1 cellular context compared by ENCODE assay signal in genomic region chr6:68040780-68041179, GRCh38.
TF ChIP-seq lines count a peak whose summit lies in the region.

No MANE protein-coding gene starts in this region.

TF ChIP-seq in GM12878, 131 proteins besides CTCF, POLR2A, EP300 and RAD21 (continued from another document):
- TF ChIP-seq, protein P1, sequence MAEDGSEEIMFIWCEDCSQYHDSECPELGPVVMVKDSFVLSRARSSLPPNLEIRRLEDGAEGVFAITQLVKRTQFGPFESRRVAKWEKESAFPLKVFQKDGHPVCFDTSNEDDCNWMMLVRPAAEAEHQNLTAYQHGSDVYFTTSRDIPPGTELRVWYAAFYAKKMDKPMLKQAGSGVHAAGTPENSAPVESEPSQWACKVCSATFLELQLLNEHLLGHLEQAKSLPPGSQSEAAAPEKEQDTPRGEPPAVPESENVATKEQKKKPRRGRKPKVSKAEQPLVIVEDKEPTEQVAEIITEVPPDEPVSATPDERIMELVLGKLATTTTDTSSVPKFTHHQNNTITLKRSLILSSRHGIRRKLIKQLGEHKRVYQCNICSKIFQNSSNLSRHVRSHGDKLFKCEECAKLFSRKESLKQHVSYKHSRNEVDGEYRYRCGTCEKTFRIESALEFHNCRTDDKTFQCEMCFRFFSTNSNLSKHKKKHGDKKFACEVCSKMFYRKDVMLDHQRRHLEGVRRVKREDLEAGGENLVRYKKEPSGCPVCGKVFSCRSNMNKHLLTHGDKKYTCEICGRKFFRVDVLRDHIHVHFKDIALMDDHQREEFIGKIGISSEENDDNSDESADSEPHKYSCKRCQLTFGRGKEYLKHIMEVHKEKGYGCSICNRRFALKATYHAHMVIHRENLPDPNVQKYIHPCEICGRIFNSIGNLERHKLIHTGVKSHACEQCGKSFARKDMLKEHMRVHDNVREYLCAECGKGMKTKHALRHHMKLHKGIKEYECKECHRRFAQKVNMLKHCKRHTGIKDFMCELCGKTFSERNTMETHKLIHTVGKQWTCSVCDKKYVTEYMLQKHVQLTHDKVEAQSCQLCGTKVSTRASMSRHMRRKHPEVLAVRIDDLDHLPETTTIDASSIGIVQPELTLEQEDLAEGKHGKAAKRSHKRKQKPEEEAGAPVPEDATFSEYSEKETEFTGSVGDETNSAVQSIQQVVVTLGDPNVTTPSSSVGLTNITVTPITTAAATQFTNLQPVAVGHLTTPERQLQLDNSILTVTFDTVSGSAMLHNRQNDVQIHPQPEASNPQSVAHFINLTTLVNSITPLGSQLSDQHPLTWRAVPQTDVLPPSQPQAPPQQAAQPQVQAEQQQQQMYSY (CRISPR knock-in tag; IDR thresholded peaks at IDR 0.05), result no peak
